ENCODE assay signal across 11 cellular contexts in genomic region chr1:18946550-18947381, GRCh38. TPM values are rescaled to one million over a fixed set of nuclear protein-coding genes. Genes with fewer than 3 reads are reported as not detected.
DNase-seq lines count a peak whose midpoint lies in the region; ATAC-seq and TF ChIP-seq lines count a peak whose summit lies in the region.
"Had no signal": no experiment of that assay in that cellular context is flagged by ENCODE, and none has a peak within 500 bp of the region (broad histone marks: within the 10 kb centered on the region; RNA-seq: fewer than 3 reads in every experiment).

No MANE protein-coding gene starts in this region.

- H3K4me3 Mint-ChIP-seq in effector memory CD8-positive, alpha-beta T cell: peak overlapping the region; percentile 86 to 91
- H3K4me3 Mint-ChIP-seq in progenitor cell of endocrine pancreas (ENCODE audit: low read depth): no peak overlapping the region

- H3K36me3 Mint-ChIP-seq in effector memory CD8-positive, alpha-beta T cell (ENCODE audit: insufficient read depth): peaks cover 90% of the 10 kb centered on the region
- no peaks in the 10 kb centered on the region for H3K36me3 Mint-ChIP-seq in progenitor cell of endocrine pancreas (ENCODE audit: insufficient read depth)

- no peaks in the 10 kb centered on the region for H3K27me3 ChIP-seq in BJ (ENCODE audit: control insufficient read depth, insufficient read depth, low read length)
- no peaks in the 10 kb centered on the region for H3K27me3 ChIP-seq in RWPE2 (ENCODE audit: insufficient read depth, poor library complexity, severe bottlenecking)
- no peaks in the 10 kb centered on the region for H3K27me3 ChIP-seq in osteoblast (ENCODE audit: insufficient read depth, low read length)
- H3K27me3 ChIP-seq: right atrium auricular region had no signal

- POLR2A ChIA-PET in BJ (lab: Charles Lee): interaction anchor here (1.2 kb wide), 1 partner anchor 10 kb away, joined by 3 read pairs; the partner anchor contains the start of gene IFFO2

- DNase-seq in BJ (ENCODE audit: low read depth): no peak
- DNase-seq in RWPE2 (ENCODE audit: low spot score): no peak
- no peak for DNase-seq in effector memory CD8-positive, alpha-beta T cell
- DNase-seq in osteoblast (ENCODE audit: insufficient read length, low spot score, missing footprints): peak; percentile 70
- DNase-seq in NCI-H2171 treated with DMSO at 0.1 percent for 48 hours (lab: John Stamatoyannopoulos, UW): no peak
- DNase-seq in central memory CD4-positive, alpha-beta T cell: no peak
- no peak for DNase-seq in progenitor cell of endocrine pancreas (ENCODE audit: low spot score, unreplicated experiment)
- DNase-seq: COR-L47; stimulated activated naive CD4-positive, alpha-beta T cell treated with Interleukin-2 at 50 U/mL for 16 hours had no signal

- H3K27ac Mint-ChIP-seq in effector memory CD8-positive, alpha-beta T cell: peak overlapping the region; percentile 100
- no peak overlapping the region for H3K27ac Mint-ChIP-seq in progenitor cell of endocrine pancreas

- peaks cover 60% of the 10 kb centered on the region for H3K4me1 ChIP-seq in RWPE2 (ENCODE audit: insufficient read depth, poor library complexity, severe bottlenecking)
- peaks cover 42% of the 10 kb centered on the region for H3K4me1 ChIP-seq in osteoblast (ENCODE audit: insufficient read depth, low read length)

- peaks cover 89% of the 10 kb centered on the region for H3K79me2 ChIP-seq in osteoblast (ENCODE audit: insufficient read depth, low read length)

- H3K4me3 ChIP-seq in BJ (ENCODE audit: low read depth, low read length): no peak overlapping the region
- H3K4me3 ChIP-seq in RWPE2 (ENCODE audit: severe bottlenecking): no peak overlapping the region
- H3K4me3 ChIP-seq in osteoblast (ENCODE audit: insufficient read depth, low read length): no peak overlapping the region
- H3K4me3 ChIP-seq: right atrium auricular region had no signal

- peak overlapping the region; percentile 97 for H3K27ac ChIP-seq in RWPE2 (ENCODE audit: poor library complexity, severe bottlenecking)
- peak overlapping the region; percentile 89 for H3K27ac ChIP-seq in osteoblast (ENCODE audit: low read depth, low read length)
- H3K27ac ChIP-seq: right atrium auricular region had no signal

- H3K9me3 Mint-ChIP-seq in effector memory CD8-positive, alpha-beta T cell: no peaks in the 10 kb centered on the region
- H3K9me3 Mint-ChIP-seq in progenitor cell of endocrine pancreas (ENCODE audit: low read depth): no peaks in the 10 kb centered on the region

- H3K36me3 ChIP-seq in BJ (ENCODE audit: control insufficient read depth, insufficient read depth, low read length): peaks cover 3% of the 10 kb centered on the region
- H3K36me3 ChIP-seq in RWPE2 (ENCODE audit: low read depth): peaks cover 19% of the 10 kb centered on the region
- H3K36me3 ChIP-seq in osteoblast (ENCODE audit: insufficient read depth, low read length): peaks cover 5% of the 10 kb centered on the region
- H3K36me3 ChIP-seq: right atrium auricular region had no signal

- H4K20me1 ChIP-seq in osteoblast (ENCODE audit: insufficient read depth, low read length): peaks cover 4% of the 10 kb centered on the region

- CTCF ChIA-PET in BJ (lab: Yijun Ruan, JAX): interaction anchor here (0.9 to 4.4 kb wide), 6 partner anchors 11 to 40 kb away, joined by 3 to 26 read pairs (median 4); no protein-coding TSS in a partner anchor

- peaks cover 72 to 79% of the 10 kb centered on the region in 2 donors for H3K4me1 Mint-ChIP-seq in effector memory CD8-positive, alpha-beta T cell (ENCODE audit: low read depth in 2 of 2)
- H3K4me1 Mint-ChIP-seq in progenitor cell of endocrine pancreas (ENCODE audit: low read depth): peaks cover 30% of the 10 kb centered on the region

- H3K4me2 ChIP-seq in osteoblast (ENCODE audit: insufficient read depth, low read length): no peak overlapping the region

- H3K27me3 Mint-ChIP-seq in effector memory CD8-positive, alpha-beta T cell: no peaks in the 10 kb centered on the region
- no peaks in the 10 kb centered on the region for H3K27me3 Mint-ChIP-seq in progenitor cell of endocrine pancreas

- no peak for ATAC-seq in RWPE2 (ENCODE audit: low read depth)
- ATAC-seq in effector memory CD8-positive, alpha-beta T cell (replicated peaks): no peak
- no peak for ATAC-seq in GM18858 (IDR thresholded peaks at IDR 0.05; ENCODE audit: unreplicated experiment)

- H3K9me3 ChIP-seq in RWPE2 (ENCODE audit: severe bottlenecking) (no peaks in the 10 kb centered on the region), osteoblast (ENCODE audit: low read depth, low read length) (no peaks in the 10 kb centered on the region)
- H3K9me3 ChIP-seq: right atrium auricular region had no signal

- H2AFZ ChIP-seq in osteoblast (ENCODE audit: low read length): no peak overlapping the region

- TF ChIP-seq CTCF in BJ (IDR thresholded peaks at IDR 0.05; ENCODE audit: insufficient read depth, low read depth, low read length) (0 out of 2 replicates have a peak, but pooled peaks have one; percentile 1), RWPE2 (IDR thresholded peaks at IDR 0.05; ENCODE audit: poor library complexity, severe bottlenecking) (no peak), osteoblast (IDR thresholded peaks at IDR 0.05; ENCODE audit: extremely low read depth, low read depth, low read length) (no peak), progenitor cell of endocrine pancreas (IDR thresholded peaks at IDR 0.05; ENCODE audit: unreplicated experiment) (no peak)

RNA-seq across cellular contexts. Expression of gene IFFO2, which starts 9.7 kb away (rescaled TPM):
- polyA plus RNA-seq in BJ (2011; rRNA removed): 11.1 and 15.0 TPM in 2 replicates
- polyA minus RNA-seq in BJ (2011; rRNA and poly(A)+ RNA removed): 18.4 and 24.7 TPM in 2 replicates
- 6.8 and 10.9 TPM in 2 replicates for total RNA-seq in osteoblast
- total RNA-seq in progenitor cell of endocrine pancreas: 21.0 and 24.4 TPM in 2 replicates

RNA-seq across cellular contexts. Expression of gene ALDH4A1, which starts 44.4 kb away (rescaled TPM):
- 18.1 and 36.6 TPM in 2 replicates for polyA plus RNA-seq in BJ (2011; rRNA removed)
- polyA minus RNA-seq in BJ (2011; rRNA and poly(A)+ RNA removed): 11.5 and 18.8 TPM in 2 replicates
- total RNA-seq in osteoblast (28.6 and 31.8 TPM in 2 replicates), progenitor cell of endocrine pancreas (29.3 and 30.0 TPM in 2 replicates)
